Comparison of ENCODE assay signal across 9 cellular contexts in genomic region chr1:200866521-200866920, GRCh38. TPM values are rescaled to one million over a fixed set of nuclear protein-coding genes. Genes with fewer than 3 reads are reported as not detected.
DNase-seq lines count a peak whose midpoint lies in the region; ATAC-seq and TF ChIP-seq lines count a peak whose summit lies in the region.
"Had no signal": no experiment of that assay in that cellular context is flagged by ENCODE, and none has a peak within 500 bp of the region (broad histone marks: within the 10 kb centered on the region; RNA-seq: fewer than 3 reads in every experiment).

No MANE protein-coding gene starts in this region.

- intact Hi-C loops in mucosa of descending colon (cut with DNase I, micrococcal nuclease) = no loop called here
- intact Hi-C loops in mammary epithelial cell (cut with micrococcal nuclease) = loop anchor here (5.0 kb wide), 2 partner anchors 176 to 244 kb away; partner anchors contain the start of gene KIF14

- BruUV-seq in mammary epithelial cell (replicated peaks; lab: Mats Ljungman, UMichigan) = no TSS peak

- 23% methylated on average over 5 of the region's 5 CpGs for WGBS in mammary epithelial cell (ENCODE audit: low coverage, missing lambda C conversion rate)

- TF ChIP-seq CTCF in mucosa of descending colon (IDR thresholded peaks at IDR 0.05) (no peak), mammary epithelial cell (conservative IDR thresholded peaks at IDR 0.05 in 1 of 2, IDR thresholded peaks at IDR 0.05 in 1 of 2; ENCODE audit: extremely low read depth in 1 of 2, insufficient read depth in 1 of 2, low read depth in 1 of 2, low read length in 2 of 2) (no peak)

- CTCF ChIA-PET in mammary epithelial cell (lab: Charles Lee; ENCODE audit: low non-redundant PET) = no interaction called here

- H2AFZ ChIP-seq in mammary epithelial cell (ENCODE audit: low read depth, low read length) = no peak overlapping the region

- no peak overlapping the region for H3K4me3 ChIP-seq in mucosa of descending colon
- H3K4me3 ChIP-seq in mammary epithelial cell (replicated peaks in 1 of 3; ENCODE audit: insufficient read depth in 1 of 3, low read depth in 2 of 3, low read length in 3 of 3) = no peak overlapping the region

- dilution Hi-C loops in mammary epithelial cell (cut with HindIII; ENCODE audit: low sequenced_read_pairs) = no loop called here

- H4K20me1 ChIP-seq in mammary epithelial cell (ENCODE audit: insufficient read depth, low read length) = no peaks in the 10 kb centered on the region

- H3K4me2 ChIP-seq in mammary epithelial cell (ENCODE audit: insufficient read depth, low read depth, low read length) = no peak overlapping the region

- in situ Hi-C loops in mammary epithelial cell (cut with MboI; ENCODE audit: low sequenced_read_pairs in 2 of 2) = no loop called here

- H3K36me3 ChIP-seq in mucosa of descending colon (ENCODE audit: low read depth) (no peaks in the 10 kb centered on the region), mammary epithelial cell (ENCODE audit: insufficient read depth, low read length) (no peaks in the 10 kb centered on the region)

- no peaks in the 10 kb centered on the region for H3K4me1 ChIP-seq in mucosa of descending colon (ENCODE audit: low read depth)
- H3K4me1 ChIP-seq in mammary epithelial cell (ENCODE audit: insufficient read depth, low read length) = no peaks in the 10 kb centered on the region

- H3K27ac ChIP-seq in mammary epithelial cell (ENCODE audit: insufficient read depth, low read depth, low read length) = no peak overlapping the region

- H3K79me2 ChIP-seq in mammary epithelial cell (ENCODE audit: insufficient read depth, low read length) = no peaks in the 10 kb centered on the region

- H3K9ac ChIP-seq in mammary epithelial cell (ENCODE audit: insufficient read depth, low read length) = no peak overlapping the region

- no peak for DNase-seq in mucosa of descending colon
- DNase-seq in NCI-H510A (lab: John Stamatoyannopoulos, UW) = no peak
- DNase-seq in NCI-H526 (lab: John Stamatoyannopoulos, UW) = no peak
- no peak for DNase-seq in mammary epithelial cell
- DNase-seq in central memory CD4-positive, alpha-beta T cell = no peak
- DNase-seq: KG1 had no signal

- ATAC-seq in GM18520 (IDR thresholded peaks at IDR 0.05; ENCODE audit: unreplicated experiment) (peak; percentile 69), GM21526 (IDR thresholded peaks at IDR 0.05; ENCODE audit: low FRiP score, unreplicated experiment) (peak; percentile 87), HG03521 (IDR thresholded peaks at IDR 0.05; ENCODE audit: unreplicated experiment) (peak; percentile 80), mucosa of descending colon (peak; percentile 54)

- no peaks in the 10 kb centered on the region for H3K27me3 ChIP-seq in mammary epithelial cell (ENCODE audit: insufficient read depth, low read length)

- no peaks in the 10 kb centered on the region for H3K9me3 ChIP-seq in mucosa of descending colon
- H3K9me3 ChIP-seq in mammary epithelial cell (replicated peaks; ENCODE audit: insufficient read depth, low read length) = no peaks in the 10 kb centered on the region

RNA-seq across cellular contexts. Expression of gene GPR25, which starts 6.3 kb away (rescaled TPM):
- total RNA-seq in mucosa of descending colon = not detected
- not detected for total RNA-seq in mammary epithelial cell
- not detected for polyA plus RNA-seq in mammary epithelial cell
- not detected for polyA minus RNA-seq in mammary epithelial cell

RNA-seq across cellular contexts. Expression of gene INAVA, which starts 28.2 kb away (rescaled TPM):
- total RNA-seq in mucosa of descending colon (100 to 1,000 TPM in 2 of 3 donors, 10 to 100 TPM in 1; 82.0 to 238 (median 171) TPM), mammary epithelial cell (10 to 100 TPM; 26.5 to 27.2 TPM)
- polyA plus RNA-seq in mammary epithelial cell = 11.4 TPM
- 17.4 TPM for polyA minus RNA-seq in mammary epithelial cell
